Comparison of ENCODE assay signal across 8 cellular contexts in the genomic region with DNA sequence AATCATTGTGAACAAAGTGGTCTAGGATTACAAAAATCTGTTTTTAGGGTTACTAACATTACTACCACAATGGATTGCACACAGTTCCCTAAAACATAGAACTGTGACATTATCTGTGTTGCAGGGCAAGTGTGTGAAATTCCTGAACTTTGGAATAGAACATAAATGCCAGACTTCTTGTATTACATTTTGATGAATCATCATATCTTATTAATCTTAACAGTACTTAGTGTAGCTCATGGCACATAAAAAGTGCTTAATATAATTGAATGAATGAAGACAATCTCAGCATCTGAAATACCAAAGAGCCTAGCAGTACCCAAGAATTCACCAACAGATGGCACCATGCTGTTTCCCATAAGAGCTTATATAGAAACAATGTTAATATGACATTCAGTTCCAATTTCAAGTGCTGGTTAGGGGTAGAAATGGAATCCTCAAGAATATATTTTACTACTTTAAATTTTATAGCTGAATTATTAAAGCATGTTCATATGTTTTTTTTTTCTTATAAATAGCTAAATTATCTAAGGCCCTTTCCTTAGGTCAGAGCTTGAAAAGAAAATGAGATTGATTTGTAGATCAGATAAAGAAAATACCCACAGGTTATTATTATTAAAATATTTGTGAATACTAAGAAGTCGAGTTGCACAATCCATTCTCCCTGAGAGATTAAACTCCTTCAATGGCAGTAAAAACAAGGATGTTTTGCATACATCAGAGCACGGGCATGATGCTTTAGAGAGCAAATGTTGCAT. TPM values are rescaled to one million over a fixed set of nuclear protein-coding genes. Genes with fewer than 3 reads are reported as not detected.
DNase-seq lines count a peak whose midpoint lies in the region; ATAC-seq, FAIRE-seq and TF ChIP-seq lines count a peak whose summit lies in the region.

No MANE protein-coding gene starts in this region.

- no peak overlapping the region for H3K27ac ChIP-seq in GM23338 (ENCODE audit: low read depth)

- no peak overlapping the region for H3K4me2 ChIP-seq in GM23338

- no peak overlapping the region for H2AFZ ChIP-seq in GM23338

- H3K27me3 Mint-ChIP-seq in GM23338 (ENCODE audit: insufficient read depth, low read depth, poor library complexity): peaks cover 3% of the 10 kb centered on the region

- no peaks in the 10 kb centered on the region for H3K36me3 ChIP-seq in GM23338 (ENCODE audit: insufficient read depth)

- peak; percentile 66 to 70 for TF ChIP-seq CTCF in GM23338 (conservative IDR thresholded peaks at IDR 0.05; ENCODE audit: low read depth in 2 of 2)

- H3K4me3 ChIP-seq in GM23338: no peak overlapping the region

- H3K9me3 Mint-ChIP-seq in GM23338: peaks cover 17% of the 10 kb centered on the region

- H3F3A ChIP-seq in GM23338 (replicated peaks; ENCODE audit: low read depth): no peaks in the 10 kb centered on the region

- no peaks in the 10 kb centered on the region for H3K4me1 ChIP-seq in GM23338 (ENCODE audit: insufficient read depth)

- H3K4me3 Mint-ChIP-seq in GM23338: no peak overlapping the region

- ATAC-seq in GM23338: no peak; the same call in 2 of the 3 replicates

- H3K27ac Mint-ChIP-seq in GM23338: no peak overlapping the region

- peaks cover 6% of the 10 kb centered on the region; the same call in 2 of the 3 replicates for H3K36me3 Mint-ChIP-seq in GM23338 (ENCODE audit: low read depth)

- H3K9me2 ChIP-seq in GM23338 (ENCODE audit: insufficient read depth): no peaks in the 10 kb centered on the region; the same call in 1 of the 2 replicates

- peaks cover 5% of the 10 kb centered on the region; the same call in 2 of the 3 replicates for H3K4me1 Mint-ChIP-seq in GM23338

- FAIRE-seq in colon (lab: Jason Lieb, UNC): peak; percentile 76

- no peaks in the 10 kb centered on the region for H3K79me2 ChIP-seq in GM23338 (replicated peaks; ENCODE audit: insufficient read depth)

- DNase-seq in Daoy (ENCODE audit: low read depth): peak; percentile 46
- peak; percentile 57 for DNase-seq in GM23338 (ENCODE audit: low spot score)
- peak; percentile 43 for DNase-seq in NCI-H2171 treated with DMSO at 0.1 percent for 48 hours (lab: John Stamatoyannopoulos, UW)
- peak; percentile 70 for DNase-seq in medulla oblongata (ENCODE audit: extremely low spot score)
- DNase-seq in cerebellum (ENCODE audit: low spot score): no peak
- no peak for DNase-seq in effector CD8-positive, alpha-beta T cell (lab: John Stamatoyannopoulos, UW)
- DNase-seq in stimulated activated CD4-positive, alpha-beta T cell treated with anti-CD3 and anti-CD28 coated beads, Interleukin-1b, Interleukin-23, amount 100 ng/mL, for 48 hours: no peak

- no peaks in the 10 kb centered on the region for H3K27me3 ChIP-seq in GM23338 (ENCODE audit: insufficient read depth)

- H4K20me1 ChIP-seq in GM23338 (replicated peaks; ENCODE audit: insufficient read depth): no peaks in the 10 kb centered on the region

TF ChIP-seq in GM23338, 12 proteins besides CTCF, POLR2A, EP300 and RAD21 (continues in another document):
- no peak for TF ChIP-seq POLR2AphosphoS5 (IDR thresholded peaks at IDR 0.05; ENCODE audit: low read depth)
- no peak for TF ChIP-seq EZH2 (IDR thresholded peaks at IDR 0.05; ENCODE audit: low read depth, unreplicated experiment)
- TF ChIP-seq EZH2phosphoT487 (IDR thresholded peaks at IDR 0.05; ENCODE audit: unreplicated experiment): no peak
- TF ChIP-seq, protein P1, sequence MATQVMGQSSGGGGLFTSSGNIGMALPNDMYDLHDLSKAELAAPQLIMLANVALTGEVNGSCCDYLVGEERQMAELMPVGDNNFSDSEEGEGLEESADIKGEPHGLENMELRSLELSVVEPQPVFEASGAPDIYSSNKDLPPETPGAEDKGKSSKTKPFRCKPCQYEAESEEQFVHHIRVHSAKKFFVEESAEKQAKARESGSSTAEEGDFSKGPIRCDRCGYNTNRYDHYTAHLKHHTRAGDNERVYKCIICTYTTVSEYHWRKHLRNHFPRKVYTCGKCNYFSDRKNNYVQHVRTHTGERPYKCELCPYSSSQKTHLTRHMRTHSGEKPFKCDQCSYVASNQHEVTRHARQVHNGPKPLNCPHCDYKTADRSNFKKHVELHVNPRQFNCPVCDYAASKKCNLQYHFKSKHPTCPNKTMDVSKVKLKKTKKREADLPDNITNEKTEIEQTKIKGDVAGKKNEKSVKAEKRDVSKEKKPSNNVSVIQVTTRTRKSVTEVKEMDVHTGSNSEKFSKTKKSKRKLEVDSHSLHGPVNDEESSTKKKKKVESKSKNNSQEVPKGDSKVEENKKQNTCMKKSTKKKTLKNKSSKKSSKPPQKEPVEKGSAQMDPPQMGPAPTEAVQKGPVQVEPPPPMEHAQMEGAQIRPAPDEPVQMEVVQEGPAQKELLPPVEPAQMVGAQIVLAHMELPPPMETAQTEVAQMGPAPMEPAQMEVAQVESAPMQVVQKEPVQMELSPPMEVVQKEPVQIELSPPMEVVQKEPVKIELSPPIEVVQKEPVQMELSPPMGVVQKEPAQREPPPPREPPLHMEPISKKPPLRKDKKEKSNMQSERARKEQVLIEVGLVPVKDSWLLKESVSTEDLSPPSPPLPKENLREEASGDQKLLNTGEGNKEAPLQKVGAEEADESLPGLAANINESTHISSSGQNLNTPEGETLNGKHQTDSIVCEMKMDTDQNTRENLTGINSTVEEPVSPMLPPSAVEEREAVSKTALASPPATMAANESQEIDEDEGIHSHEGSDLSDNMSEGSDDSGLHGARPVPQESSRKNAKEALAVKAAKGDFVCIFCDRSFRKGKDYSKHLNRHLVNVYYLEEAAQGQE (IDR thresholded peaks at IDR 0.05; ENCODE audit: unreplicated experiment): no peak
- TF ChIP-seq, protein P2, sequence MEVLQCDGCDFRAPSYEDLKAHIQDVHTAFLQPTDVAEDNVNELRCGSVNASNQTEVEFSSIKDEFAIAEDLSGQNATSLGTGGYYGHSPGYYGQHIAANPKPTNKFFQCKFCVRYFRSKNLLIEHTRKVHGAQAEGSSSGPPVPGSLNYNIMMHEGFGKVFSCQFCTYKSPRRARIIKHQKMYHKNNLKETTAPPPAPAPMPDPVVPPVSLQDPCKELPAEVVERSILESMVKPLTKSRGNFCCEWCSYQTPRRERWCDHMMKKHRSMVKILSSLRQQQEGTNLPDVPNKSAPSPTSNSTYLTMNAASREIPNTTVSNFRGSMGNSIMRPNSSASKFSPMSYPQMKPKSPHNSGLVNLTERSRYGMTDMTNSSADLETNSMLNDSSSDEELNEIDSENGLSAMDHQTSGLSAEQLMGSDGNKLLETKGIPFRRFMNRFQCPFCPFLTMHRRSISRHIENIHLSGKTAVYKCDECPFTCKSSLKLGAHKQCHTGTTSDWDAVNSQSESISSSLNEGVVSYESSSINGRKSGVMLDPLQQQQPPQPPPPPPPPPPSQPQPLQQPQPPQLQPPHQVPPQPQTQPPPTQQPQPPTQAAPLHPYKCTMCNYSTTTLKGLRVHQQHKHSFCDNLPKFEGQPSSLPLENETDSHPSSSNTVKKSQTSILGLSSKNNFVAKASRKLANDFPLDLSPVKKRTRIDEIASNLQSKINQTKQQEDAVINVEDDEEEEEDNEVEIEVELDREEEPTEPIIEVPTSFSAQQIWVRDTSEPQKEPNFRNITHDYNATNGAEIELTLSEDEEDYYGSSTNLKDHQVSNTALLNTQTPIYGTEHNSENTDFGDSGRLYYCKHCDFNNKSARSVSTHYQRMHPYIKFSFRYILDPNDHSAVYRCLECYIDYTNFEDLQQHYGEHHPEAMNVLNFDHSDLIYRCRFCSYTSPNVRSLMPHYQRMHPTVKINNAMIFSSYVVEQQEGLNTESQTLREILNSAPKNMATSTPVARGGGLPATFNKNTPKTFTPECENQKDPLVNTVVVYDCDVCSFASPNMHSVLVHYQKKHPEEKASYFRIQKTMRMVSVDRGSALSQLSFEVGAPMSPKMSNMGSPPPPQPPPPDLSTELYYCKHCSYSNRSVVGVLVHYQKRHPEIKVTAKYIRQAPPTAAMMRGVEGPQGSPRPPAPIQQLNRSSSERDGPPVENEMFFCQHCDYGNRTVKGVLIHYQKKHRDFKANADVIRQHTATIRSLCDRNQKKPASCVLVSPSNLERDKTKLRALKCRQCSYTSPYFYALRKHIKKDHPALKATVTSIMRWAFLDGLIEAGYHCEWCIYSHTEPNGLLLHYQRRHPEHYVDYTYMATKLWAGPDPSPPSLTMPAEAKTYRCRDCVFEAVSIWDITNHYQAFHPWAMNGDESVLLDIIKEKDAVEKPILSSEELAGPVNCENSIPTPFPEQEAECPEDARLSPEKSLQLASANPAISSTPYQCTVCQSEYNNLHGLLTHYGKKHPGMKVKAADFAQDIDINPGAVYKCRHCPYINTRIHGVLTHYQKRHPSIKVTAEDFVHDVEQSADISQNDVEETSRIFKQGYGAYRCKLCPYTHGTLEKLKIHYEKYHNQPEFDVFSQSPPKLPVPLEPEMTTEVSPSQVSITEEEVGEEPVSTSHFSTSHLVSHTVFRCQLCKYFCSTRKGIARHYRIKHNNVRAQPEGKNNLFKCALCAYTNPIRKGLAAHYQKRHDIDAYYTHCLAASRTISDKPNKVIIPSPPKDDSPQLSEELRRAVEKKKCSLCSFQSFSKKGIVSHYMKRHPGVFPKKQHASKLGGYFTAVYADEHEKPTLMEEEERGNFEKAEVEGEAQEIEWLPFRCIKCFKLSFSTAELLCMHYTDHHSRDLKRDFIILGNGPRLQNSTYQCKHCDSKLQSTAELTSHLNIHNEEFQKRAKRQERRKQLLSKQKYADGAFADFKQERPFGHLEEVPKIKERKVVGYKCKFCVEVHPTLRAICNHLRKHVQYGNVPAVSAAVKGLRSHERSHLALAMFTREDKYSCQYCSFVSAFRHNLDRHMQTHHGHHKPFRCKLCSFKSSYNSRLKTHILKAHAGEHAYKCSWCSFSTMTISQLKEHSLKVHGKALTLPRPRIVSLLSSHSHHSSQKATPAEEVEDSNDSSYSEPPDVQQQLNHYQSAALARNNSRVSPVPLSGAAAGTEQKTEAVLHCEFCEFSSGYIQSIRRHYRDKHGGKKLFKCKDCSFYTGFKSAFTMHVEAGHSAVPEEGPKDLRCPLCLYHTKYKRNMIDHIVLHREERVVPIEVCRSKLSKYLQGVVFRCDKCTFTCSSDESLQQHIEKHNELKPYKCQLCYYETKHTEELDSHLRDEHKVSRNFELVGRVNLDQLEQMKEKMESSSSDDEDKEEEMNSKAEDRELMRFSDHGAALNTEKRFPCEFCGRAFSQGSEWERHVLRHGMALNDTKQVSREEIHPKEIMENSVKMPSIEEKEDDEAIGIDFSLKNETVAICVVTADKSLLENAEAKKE (CRISPR knock-in tag; IDR thresholded peaks at IDR 0.05): no peak
- TF ChIP-seq JUNB (IDR thresholded peaks at IDR 0.05; ENCODE audit: unreplicated experiment): no peak
- TF ChIP-seq CREB1 (CRISPR knock-in tag; IDR thresholded peaks at IDR 0.05; ENCODE audit: low read depth): no peak

RNA-seq across cellular contexts. Expression of a gene that starts 25.8 kb away (rescaled TPM):
- 3.1 and 4.3 TPM in 2 replicates for total RNA-seq in Daoy (2014; rRNA removed; shearing (Covaris generic))
- total RNA-seq in GM23338 (2014; rRNA removed; shearing (Covaris generic)): 4.4 and 6.6 TPM in 2 replicates
- polyA plus RNA-seq in GM23338 (2016; fragmentation: Nextera tagmentation; extraction: Ambion mirVana): 3.5 and 5.0 TPM in 2 replicates
- 0.18 TPM for total RNA-seq in cerebellum

Comparison
In these comparisons a context has a peak if more than half of its experiments do, and no peak if none do; other contexts are left out.
1. DNase-seq: peak in Daoy (single experiment), GM23338 (single experiment), NCI-H2171 treated with DMSO at 0.1 percent for 48 hours (single experiment) and medulla oblongata (single experiment); none in cerebellum (single experiment), effector CD8-positive, alpha-beta T cell (single experiment) and stimulated activated CD4-positive, alpha-beta T cell treated with anti-CD3 and anti-CD28 coated beads, Interleukin-1b, Interleukin-23, amount 100 ng/mL, for 48 hours (single experiment).